Comparison of ENCODE assay signal across 8 cellular contexts in the genomic region with DNA sequence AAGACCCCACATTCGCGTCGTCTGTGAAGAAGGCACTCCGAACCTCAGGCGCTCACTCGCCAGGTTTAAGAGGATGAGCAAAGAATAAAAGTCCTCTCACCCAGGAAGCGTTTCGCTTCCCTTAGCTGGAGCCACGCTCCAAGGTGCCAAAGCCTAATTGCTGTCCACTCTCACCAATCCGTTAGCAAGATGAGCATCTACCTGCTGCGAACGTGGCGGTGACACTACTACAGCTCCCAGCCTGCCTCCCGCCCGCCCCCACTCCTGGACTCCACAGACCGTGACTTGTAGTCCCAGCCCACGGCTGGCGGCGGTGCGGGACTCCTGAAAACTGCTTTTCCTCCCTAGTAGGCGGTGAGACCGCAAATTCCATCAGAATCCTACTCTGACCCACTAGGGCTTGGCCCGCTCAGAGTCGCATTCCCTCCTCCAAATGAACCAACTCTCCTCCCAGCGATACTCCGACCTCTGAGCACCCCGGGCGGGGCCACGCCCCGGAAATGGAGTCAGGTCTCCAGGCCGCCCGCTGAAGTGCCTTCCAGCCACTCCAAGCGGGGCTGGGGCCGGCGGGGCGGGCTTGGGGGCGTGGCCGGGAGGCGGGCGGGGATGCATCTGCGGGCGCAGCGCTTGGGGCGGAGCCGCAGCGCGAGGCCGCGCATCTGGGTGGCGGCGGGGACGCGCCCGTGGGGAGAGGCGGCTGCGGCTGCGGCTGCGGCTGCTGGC. TPM values are rescaled to one million over a fixed set of nuclear protein-coding genes. Genes with fewer than 3 reads are reported as not detected.
DNase-seq lines count a peak whose midpoint lies in the region; ATAC-seq and TF ChIP-seq lines count a peak whose summit lies in the region.

No MANE protein-coding gene starts in this region.

- H3K36me3 Mint-ChIP-seq in CD4-positive, alpha-beta memory T cell: peaks cover 0 to 5% of the 10 kb centered on the region in 2 donors

- peaks cover 7% of the 10 kb centered on the region for H3K4me1 ChIP-seq in CD4-positive, alpha-beta memory T cell (ENCODE audit: insufficient read depth, low read length)

- H3K36me3 ChIP-seq in CD4-positive, alpha-beta memory T cell (ENCODE audit: insufficient read depth, low read length): no peaks in the 10 kb centered on the region

- no peak for TF ChIP-seq POLR2A in lower leg skin (IDR thresholded peaks at IDR 0.05)

- H3K27me3 ChIP-seq in CD4-positive, alpha-beta memory T cell (ENCODE audit: insufficient read depth, low read length): no peaks in the 10 kb centered on the region

- 1% methylated on average over 24 to 33 of the region's 58 CpGs for WGBS in lower leg skin, 2 donors

- peak overlapping the region; percentile 76 to 95 for H3K4me3 ChIP-seq in CD4-positive, alpha-beta memory T cell (ENCODE audit: low read length in 2 of 2)
- peak overlapping the region; percentile 65 for H3K4me3 ChIP-seq in lower leg skin (ENCODE audit: low read depth, poor library complexity, severe bottlenecking)

- H3K27ac ChIP-seq in CD4-positive, alpha-beta memory T cell (ENCODE audit: low read depth, low read length): peak overlapping the region; percentile 77

- no peaks in the 10 kb centered on the region for H3K27me3 Mint-ChIP-seq in CD4-positive, alpha-beta memory T cell

- H3K9me3 ChIP-seq in CD4-positive, alpha-beta memory T cell (ENCODE audit: control insufficient read depth in 1 of 2, low read length in 2 of 2): no peaks in the 10 kb centered on the region

- POLR2A ChIA-PET in CD4-positive, alpha-beta memory T cell (lab: Charles Lee; ENCODE audit: partially characterized antibody): interaction anchor here (0.7 to 2.2 kb wide), 6 partner anchors 8 to 182 kb away, joined by 3 to 14 read pairs (median 4); a partner anchor contains a TSS

- TF ChIP-seq CTCF in lower leg skin (IDR thresholded peaks at IDR 0.05): no peak

- peak overlapping the region; percentile 94 to 98 (median 96) for H3K27ac Mint-ChIP-seq in CD4-positive, alpha-beta memory T cell

- peak; percentile 93 to 96 (median 94) for DNase-seq in CD4-positive, alpha-beta memory T cell
- DNase-seq in NCI-H774 (lab: John Stamatoyannopoulos, UW) (peak; percentile 97), dermis microvascular lymphatic vessel endothelial cell (ENCODE audit: low read depth in 2 of 2) (peak; percentile 81 to 95), lower leg skin (ENCODE audit: low spot score in 2 of 2) (peak; percentile 96 to 99)
- DNase-seq in activated CD4-positive, alpha-beta T cell treated with anti-CD3 and anti-CD28 coated beads, Interleukin-2, amount 50 U/mL, for 48 hours: peak; percentile 97 to 99
- DNase-seq in stimulated activated CD4-positive, alpha-beta T cell treated with anti-CD3 and anti-CD28 coated beads, Interleukin-4, amount 100 ng/mL, for 24 hours: peak; percentile 97

- H3K4me1 Mint-ChIP-seq in CD4-positive, alpha-beta memory T cell: peaks cover 6 to 28% (median 16%) of the 10 kb centered on the region in 4 donors

- no peaks in the 10 kb centered on the region for H3K9me3 Mint-ChIP-seq in CD4-positive, alpha-beta memory T cell

- ATAC-seq in GM19455 (IDR thresholded peaks at IDR 0.05; ENCODE audit: unreplicated experiment): peak; percentile 90
- ATAC-seq in HG03575 (IDR thresholded peaks at IDR 0.05; ENCODE audit: extremely low read depth, insufficient number of reproducible peaks, low FRiP score, unreplicated experiment): peak; percentile 73

- CTCF ChIA-PET in CD4-positive, alpha-beta memory T cell (lab: Charles Lee; ENCODE audit: partially characterized antibody): interaction anchor here (0.7 to 1.4 kb wide), 5 partner anchors 11 to 116 kb away, joined by 3 to 4 read pairs (median 4); no protein-coding TSS in a partner anchor

- H3K4me3 Mint-ChIP-seq in CD4-positive, alpha-beta memory T cell: peak overlapping the region; percentile 93 to 98 (median 98)

- intact Hi-C loops in CD4-positive, alpha-beta memory T cell (cut with micrococcal nuclease): loop anchor here (1.0 to 10.0 kb wide), 7 partner anchors 115 to 412 kb away; a partner anchor contains a TSS
- intact Hi-C loops in lower leg skin (cut with DNase I; ENCODE audit: low total_unique reads): no loop called here

RNA-seq across cellular contexts. Expression of a gene that starts 0.5 kb away (rescaled TPM):
- total RNA-seq in CD4-positive, alpha-beta memory T cell: 10 to 100 TPM; 17.9 to 24.4 TPM
- 1 to 10 TPM in 1 of 2 donors, under 1 TPM in 1; 0.90 to 2.3 TPM for polyA plus RNA-seq in CD4-positive, alpha-beta memory T cell
- total RNA-seq in dermis microvascular lymphatic vessel endothelial cell (37.1 and 69.5 TPM in 2 replicates), lower leg skin (10 to 100 TPM; 63.9 to 75.3 (median 68.2) TPM)

Comparison
In these comparisons a context has a peak if more than half of its experiments do, and no peak if none do; other contexts are left out.
1. Peak in every context shown above with its lines: DNase-seq, ATAC-seq, H3K4me3 ChIP-seq and H3K27ac ChIP-seq.